Comparison of ENCODE assay signal across 19 cellular contexts in genomic region chr15:80214979-80215378, GRCh38. TPM values are rescaled to one million over a fixed set of nuclear protein-coding genes. Genes with fewer than 3 reads are reported as not detected.
DNase-seq lines count a peak whose midpoint lies in the region; ATAC-seq and TF ChIP-seq lines count a peak whose summit lies in the region.
"Had no signal": no experiment of that assay in that cellular context is flagged by ENCODE, and none has a peak within 500 bp of the region (broad histone marks: within the 10 kb centered on the region; RNA-seq: fewer than 3 reads in every experiment).

No MANE protein-coding gene starts in this region.

- ATAC-seq in body of pancreas: no peak
- ATAC-seq in left lobe of liver: peak; percentile 25
- ATAC-seq in right lobe of liver: peak; percentile 30 to 68 (median 53)
- ATAC-seq in SK-N-SH treated with all-trans-retinoic acid at 6 μM for 48 hours: no peak
- ATAC-seq: HCT116 had no signal

- peaks cover 12% of the 10 kb centered on the region for H3K4me1 ChIP-seq in body of pancreas
- H3K4me1 ChIP-seq in right lobe of liver: peaks cover 0 to 31% (median 12%) of the 10 kb centered on the region in 4 donors

- no peaks in the 10 kb centered on the region for H3K36me3 ChIP-seq in body of pancreas (replicated peaks in 1 of 2; ENCODE audit: insufficient read depth in 1 of 2, low read depth in 2 of 2)
- no peaks in the 10 kb centered on the region for H3K36me3 ChIP-seq in right lobe of liver

- TF ChIP-seq POLR2A in body of pancreas (IDR thresholded peaks at IDR 0.05): no peak
- no peak for TF ChIP-seq POLR2A in right lobe of liver (IDR thresholded peaks at IDR 0.05)

- H3K27me3 ChIP-seq in body of pancreas (no peaks in the 10 kb centered on the region), right lobe of liver (no peaks in the 10 kb centered on the region)

- TF ChIP-seq CTCF in body of pancreas (IDR thresholded peaks at IDR 0.05) (no peak), coronary artery (IDR thresholded peaks at IDR 0.05) (no peak), right lobe of liver (IDR thresholded peaks at IDR 0.05) (no peak)

- no peak overlapping the region for H3K27ac ChIP-seq in body of pancreas
- no peak overlapping the region for H3K27ac ChIP-seq in coronary artery
- H3K27ac ChIP-seq in right lobe of liver: peak overlapping the region in 1 of 3 donors; percentile 1
- H3K27ac ChIP-seq: GM23248 had no signal

- WGBS in body of pancreas, 2 donors: 57 to 61% methylated on average over 2 of the region's 2 CpGs
- no CpG with 5 or more reads among the region's 2 CpGs for WGBS in right lobe of liver (ENCODE audit: insufficient coverage, low coverage, low lambda C conversion rate, missing lambda C conversion rate)

- H3K9me3 ChIP-seq in body of pancreas (no peaks in the 10 kb centered on the region), right lobe of liver (no peaks in the 10 kb centered on the region)

- H3K4me3 ChIP-seq in body of pancreas (no peak overlapping the region), coronary artery (no peak overlapping the region), right lobe of liver (no peak overlapping the region)
- H3K4me3 ChIP-seq: GM23248 had no signal

- DNase-seq in body of pancreas (peak; percentile 27 to 55 (median 34)), coronary artery (ENCODE audit: low spot score) (peak; percentile 17), left lobe of liver (ENCODE audit: low spot score) (no peak), right lobe of liver (peak in 1 of 3 donors; percentile 58), germinal center (ENCODE audit: low spot score) (no peak), DMS 273 treated with DMSO at 0.1 percent for 48 hours (lab: John Stamatoyannopoulos, UW) (no peak)
- DNase-seq: C1 segment of cervical spinal cord; Calu3; CD4-positive, alpha-beta memory T cell; COR-L47; DMS153; DND-41; GM23248; H7 had no signal

- intact Hi-C loops in body of pancreas (cut with DNase I) (no loop called here), right lobe of liver (cut with DNase I) (no loop called here)

TF ChIP-seq in SK-N-SH treated with all-trans-retinoic acid at 6 μM for 48 hours, 23 proteins besides CTCF, POLR2A, EP300 and RAD21:
- TF ChIP-seq GLIS3 (CRISPR knock-in tag; IDR thresholded peaks at IDR 0.05) (no peak), PPARA (CRISPR knock-in tag; IDR thresholded peaks at IDR 0.05; ENCODE audit: borderline replicate concordance) (no peak), ZC3H10 (CRISPR knock-in tag; IDR thresholded peaks at IDR 0.05) (no peak), TCF4 (CRISPR knock-in tag; IDR thresholded peaks at IDR 0.05; ENCODE audit: borderline replicate concordance) (no peak), BACH2 (CRISPR knock-in tag; IDR thresholded peaks at IDR 0.05; ENCODE audit: borderline replicate concordance) (no peak), TOX (CRISPR knock-in tag; IDR thresholded peaks at IDR 0.05; ENCODE audit: borderline replicate concordance) (no peak), PATZ1 (CRISPR knock-in tag; IDR thresholded peaks at IDR 0.05; ENCODE audit: borderline replicate concordance) (no peak), ESRRG (CRISPR knock-in tag; IDR thresholded peaks at IDR 0.05) (no peak), ZFP3 (CRISPR knock-in tag; IDR thresholded peaks at IDR 0.05) (no peak), CSRNP3 (CRISPR knock-in tag; IDR thresholded peaks at IDR 0.05) (no peak), CREB5 (CRISPR knock-in tag; IDR thresholded peaks at IDR 0.05; ENCODE audit: low read depth) (no peak), ZNF565 (CRISPR knock-in tag; conservative IDR thresholded peaks at IDR 0.05; ENCODE audit: low read depth) (no peak), ZFP30 (CRISPR knock-in tag; IDR thresholded peaks at IDR 0.05) (no peak), OSR1 (CRISPR knock-in tag; IDR thresholded peaks at IDR 0.05) (no peak)

RNA-seq across cellular contexts. Expression of gene CTXND1, which starts 37.0 kb away (rescaled TPM):
- total RNA-seq in body of pancreas: 1 to 10 TPM in 1 of 2 donors, under 1 TPM in 1; 0.66 to 1.0 TPM
- 4.5 TPM for total RNA-seq in left lobe of liver
- 10 to 100 TPM in 1 of 6 experiments, 1 to 10 TPM in 5; 2.7 to 10.1 (median 4.5) TPM for total RNA-seq in right lobe of liver
- total RNA-seq: A172; A673; Calu3; CD4-positive, alpha-beta memory T cell; GM23248; H1; H7 had no signal

Comparison
In these comparisons a context has a peak if more than half of its experiments do, and no peak if none do; other contexts are left out.
1. ATAC-seq: peak in left lobe of liver (single experiment) and right lobe of liver (4 of 4); none in body of pancreas (single experiment) and SK-N-SH treated with all-trans-retinoic acid at 6 μM for 48 hours (single experiment).
2. DNase-seq: peak in body of pancreas (4 of 4) and coronary artery (single experiment); none in left lobe of liver (single experiment), germinal center (single experiment) and DMS 273 treated with DMSO at 0.1 percent for 48 hours (single experiment).